In genomic region chr4:74588350-74588749, GRCh38 we compare ENCODE assay signal across 23 cellular contexts.
"Had no signal": no experiment of that assay in that cellular context is flagged by ENCODE, and none has a peak within 500 bp of the region (broad histone marks: within the 10 kb centered on the region; RNA-seq: fewer than 3 reads in every experiment).

No MANE protein-coding gene starts in this region.

- H3K9me3 ChIP-seq: esophagus muscularis mucosa, gastrocnemius medialis, heart right ventricle, left lung, lower lobe of right lung, mucosa of descending colon had no signal

- ATAC-seq: gastrocnemius medialis, heart right ventricle, left cardiac atrium, left lung, left ventricle myocardium superior, lower lobe of right lung, mucosa of descending colon had no signal

- H3K36me3 ChIP-seq: esophagus muscularis mucosa, gastrocnemius medialis, heart right ventricle, left lung, lower lobe of right lung had no signal

- H3K27ac ChIP-seq: coronary artery, dorsolateral prefrontal cortex, esophagus muscularis mucosa, gastrocnemius medialis, heart right ventricle, left lung, lower lobe of right lung had no signal

- H3K27me3 ChIP-seq: esophagus muscularis mucosa, gastrocnemius medialis, heart right ventricle, left lung had no signal

- DNase-seq: dermis blood vessel endothelial cell; dorsolateral prefrontal cortex; effector CD4-positive, alpha-beta T cell; effector memory CD4-positive, alpha-beta T cell; foreskin fibroblast; foreskin melanocyte; gastrocnemius medialis; glutamatergic neuron; head of caudate nucleus; heart right ventricle; hippocampal formation; left cardiac atrium; left lung; left ventricle myocardium superior; lower lobe of right lung; mucosa of descending colon; naive B cell had no signal

- FAIRE-seq: colon, endothelial cell of umbilical vein, islet of Langerhans, keratinocyte had no signal

- H3K4me1 ChIP-seq: gastrocnemius medialis, heart right ventricle, left lung had no signal

- H3K4me3 ChIP-seq: coronary artery, dorsolateral prefrontal cortex, esophagus muscularis mucosa, gastrocnemius medialis, heart right ventricle, left lung, lower lobe of right lung, mucosa of descending colon had no signal
